ENCODE assay signal across 12 cellular contexts in genomic region chr4:2940267-2941137, GRCh38. TPM values are rescaled to one million over a fixed set of nuclear protein-coding genes. Genes with fewer than 3 reads are reported as not detected.
DNase-seq lines count a peak whose midpoint lies in the region; ATAC-seq lines count a peak whose summit lies in the region.
"Had no signal": no experiment of that assay in that cellular context is flagged by ENCODE, and none has a peak within 500 bp of the region (broad histone marks: within the 10 kb centered on the region; RNA-seq: fewer than 3 reads in every experiment).

No MANE protein-coding gene starts in this region.

- H3K4me3 Mint-ChIP-seq in stimulated activated naive CD8-positive, alpha-beta T cell treated with anti-CD3 and anti-CD28 coated beads, Interleukin-15, Interleukin-2, amounts not matched to agents 100 ng/mL and 50 ng/mL, for 24 hours: no peak overlapping the region
- no peak overlapping the region for H3K4me3 Mint-ChIP-seq in activated T-cell treated with anti-CD3 and anti-CD28 coated beads, Interleukin-2, amount 50 U/mL, for 72 hours
- H3K4me3 Mint-ChIP-seq in naive thymus-derived CD8-positive, alpha-beta T cell: no peak overlapping the region
- H3K4me3 Mint-ChIP-seq: memory B cell had no signal

- ATAC-seq in stimulated activated naive CD8-positive, alpha-beta T cell treated with anti-CD3 and anti-CD28 coated beads, Interleukin-15, Interleukin-2, amounts not matched to agents 100 U/mL and 50 U/mL, for 24 hours: no peak
- no peak for ATAC-seq in activated T-cell treated with anti-CD3 and anti-CD28 coated beads, Interleukin-2, amount 50 U/mL, for 72 hours (replicated peaks in 1 of 2)
- no peak for ATAC-seq in naive thymus-derived CD8-positive, alpha-beta T cell

- peaks cover 70% of the 10 kb centered on the region for H3K4me1 Mint-ChIP-seq in stimulated activated naive CD8-positive, alpha-beta T cell treated with anti-CD3 and anti-CD28 coated beads, Interleukin-15, Interleukin-2, amounts not matched to agents 100 ng/mL and 50 ng/mL, for 24 hours (ENCODE audit: low read depth)
- H3K4me1 Mint-ChIP-seq in activated T-cell treated with anti-CD3 and anti-CD28 coated beads, Interleukin-2, amount 50 U/mL, for 72 hours (ENCODE audit: low read depth): peaks cover 64% of the 10 kb centered on the region
- H3K4me1 Mint-ChIP-seq in naive thymus-derived CD8-positive, alpha-beta T cell: peaks cover 10 to 24% (median 18%) of the 10 kb centered on the region in 4 donors

- H3K9me3 Mint-ChIP-seq in stimulated activated naive CD8-positive, alpha-beta T cell treated with anti-CD3 and anti-CD28 coated beads, Interleukin-15, Interleukin-2, amounts not matched to agents 100 ng/mL and 50 ng/mL, for 24 hours: no peaks in the 10 kb centered on the region
- H3K9me3 Mint-ChIP-seq in activated T-cell treated with anti-CD3 and anti-CD28 coated beads, Interleukin-2, amount 50 U/mL, for 72 hours: no peaks in the 10 kb centered on the region
- no peaks in the 10 kb centered on the region for H3K9me3 Mint-ChIP-seq in naive thymus-derived CD8-positive, alpha-beta T cell
- H3K9me3 Mint-ChIP-seq: memory B cell had no signal

- POLR2A ChIA-PET in naive thymus-derived CD8-positive, alpha-beta T cell (lab: Charles Lee): no interaction called here

- no peaks in the 10 kb centered on the region for H3K27me3 Mint-ChIP-seq in stimulated activated naive CD8-positive, alpha-beta T cell treated with anti-CD3 and anti-CD28 coated beads, Interleukin-15, Interleukin-2, amounts not matched to agents 100 ng/mL and 50 ng/mL, for 24 hours
- no peaks in the 10 kb centered on the region for H3K27me3 Mint-ChIP-seq in activated T-cell treated with anti-CD3 and anti-CD28 coated beads, Interleukin-2, amount 50 U/mL, for 72 hours (ENCODE audit: low read depth)
- no peaks in the 10 kb centered on the region for H3K27me3 Mint-ChIP-seq in naive thymus-derived CD8-positive, alpha-beta T cell
- H3K27me3 Mint-ChIP-seq: memory B cell had no signal

- H3K36me3 Mint-ChIP-seq in stimulated activated naive CD8-positive, alpha-beta T cell treated with anti-CD3 and anti-CD28 coated beads, Interleukin-15, Interleukin-2, amounts not matched to agents 100 ng/mL and 50 ng/mL, for 24 hours (ENCODE audit: low read depth): peaks cover 87% of the 10 kb centered on the region
- H3K36me3 Mint-ChIP-seq in activated T-cell treated with anti-CD3 and anti-CD28 coated beads, Interleukin-2, amount 50 U/mL, for 72 hours (ENCODE audit: insufficient read depth in 2 of 2): peaks cover 24 to 37% of the 10 kb centered on the region in 2 donors
- H3K36me3 Mint-ChIP-seq in naive thymus-derived CD8-positive, alpha-beta T cell: peaks cover 0 to 72% (median 2%) of the 10 kb centered on the region in 3 donors

- DNase-seq in stimulated activated naive CD8-positive, alpha-beta T cell treated with anti-CD3 and anti-CD28 coated beads, Interleukin-15, Interleukin-2, amounts not matched to agents 100 U/mL and 50 U/mL, for 24 hours: no peak
- no peak for DNase-seq in activated T-cell treated with anti-CD3 and anti-CD28 coated beads, Interleukin-2, amount 50 U/mL, for 72 hours
- peak in 1 of 10 donors; percentile 58 for DNase-seq in naive thymus-derived CD8-positive, alpha-beta T cell
- DNase-seq in ureter (ENCODE audit: low spot score): peak; percentile 37
- DNase-seq in epidermal melanocyte (ENCODE audit: insufficient read length, low spot score): no peak
- no peak for DNase-seq in stimulated activated CD4-positive, alpha-beta T cell treated with anti-CD3 and anti-CD28 coated beads, Interleukin-12 subunit alpha, Interleukin-12 subunit beta, amount 100 ng/mL, for 4 hours
- no peak for DNase-seq in substantia nigra (lab: John Stamatoyannopoulos, UW)
- DNase-seq: DMS79 treated with DMSO at 0.1 percent for 48 hours had no signal

- H3K27ac Mint-ChIP-seq in stimulated activated naive CD8-positive, alpha-beta T cell treated with anti-CD3 and anti-CD28 coated beads, Interleukin-15, Interleukin-2, amounts not matched to agents 100 ng/mL and 50 ng/mL, for 24 hours: peak overlapping the region; percentile 40
- peak overlapping the region; percentile 52 for H3K27ac Mint-ChIP-seq in activated T-cell treated with anti-CD3 and anti-CD28 coated beads, Interleukin-2, amount 50 U/mL, for 72 hours
- peak overlapping the region in 6 of 10 donors; percentile 3 to 79 (median 60) for H3K27ac Mint-ChIP-seq in naive thymus-derived CD8-positive, alpha-beta T cell
- H3K27ac Mint-ChIP-seq: memory B cell had no signal

- no peak overlapping the region for H3K27ac ChIP-seq in substantia nigra (ENCODE audit: low read depth, low read length, poor library complexity, severe bottlenecking)
- H3K27ac ChIP-seq: HL-60, vagina had no signal

RNA-seq across cellular contexts. Expression of gene NOP14, which starts 22.7 kb away (rescaled TPM):
- total RNA-seq in activated T-cell treated with anti-CD3 and anti-CD28 coated beads, Interleukin-2, amount 50 U/mL, for 72 hours: 10 to 100 TPM; 72.0 to 75.8 TPM
- 10 to 100 TPM; 46.1 to 47.8 TPM for total RNA-seq in naive thymus-derived CD8-positive, alpha-beta T cell
- 10 to 100 TPM; 10.8 to 31.8 (median 21.8) TPM for polyA plus RNA-seq in naive thymus-derived CD8-positive, alpha-beta T cell
- total RNA-seq in ureter: 43.0 TPM

RNA-seq across cellular contexts. Expression of gene GRK4, which starts 22.9 kb away (rescaled TPM):
- 1 to 10 TPM; 3.8 to 5.5 TPM for total RNA-seq in activated T-cell treated with anti-CD3 and anti-CD28 coated beads, Interleukin-2, amount 50 U/mL, for 72 hours
- total RNA-seq in naive thymus-derived CD8-positive, alpha-beta T cell: 1 to 10 TPM; 3.7 to 6.0 TPM
- polyA plus RNA-seq in naive thymus-derived CD8-positive, alpha-beta T cell: 1 to 10 TPM in 1 of 3 donors, under 1 TPM in 2; 0.87 to 1.5 (median 0.90) TPM
- total RNA-seq in ureter: 4.3 TPM
